In the genomic region with DNA sequence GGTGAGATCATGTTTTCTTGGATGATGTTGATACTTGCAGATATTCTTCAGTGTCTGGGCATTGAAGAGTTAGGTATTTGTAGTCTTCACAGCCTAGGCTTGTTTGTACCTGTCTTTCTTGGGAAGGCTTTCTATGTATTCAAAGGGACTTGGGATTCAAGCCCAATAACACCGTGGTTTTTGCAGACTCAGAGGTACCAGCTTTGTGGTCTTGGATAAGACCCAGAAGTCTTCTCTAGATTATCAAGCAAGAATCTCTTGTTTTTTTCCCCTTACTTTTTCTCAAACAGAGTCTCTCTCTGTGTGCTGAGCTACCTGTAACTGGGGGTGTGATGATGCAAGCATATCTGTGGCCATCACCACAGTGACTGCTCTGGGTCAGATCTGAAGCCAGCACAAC, we compare ENCODE assay signal across 8 cellular contexts. TPM values are rescaled to one million over a fixed set of nuclear protein-coding genes. Genes with fewer than 3 reads are reported as not detected.
"Had no signal": no experiment of that assay in that cellular context is flagged by ENCODE, and none has a peak within 500 bp of the region (broad histone marks: within the 10 kb centered on the region; RNA-seq: fewer than 3 reads in every experiment).

No MANE protein-coding gene starts in this region.

- H3K4me3 Mint-ChIP-seq: GM23338, H9 had no signal

- ATAC-seq: GM23338 had no signal

- H3K4me2 ChIP-seq: GM23338 had no signal

- H3K4me3 ChIP-seq: GM23338 had no signal

- H3K27ac Mint-ChIP-seq: GM23338, H9 had no signal

- H2AFZ ChIP-seq: GM23338 had no signal

- FAIRE-seq: H1, H54, HTR-8/SVneo had no signal

- DNase-seq: H9, HCEC 1CT, IMR-90 had no signal

RNA-seq across cellular contexts. Expression of a gene that starts 42.7 kb away (rescaled TPM):
- total RNA-seq: HT-29, IMR-90 had no signal
